In genomic region chr17:11506635-11507034, GRCh38 we compare ENCODE assay signal across 1 cellular context.
TF ChIP-seq lines count a peak whose summit lies in the region.

No MANE protein-coding gene starts in this region.

TF ChIP-seq in HepG2, 621 proteins besides CTCF, POLR2A, EP300 and RAD21 (continued from another document):
- TF ChIP-seq ZNF574 (CRISPR knock-in tag; IDR thresholded peaks at IDR 0.05) (no peak), WIZ (CRISPR knock-in tag; IDR thresholded peaks at IDR 0.05) (peak; percentile 45; the same call in 1 of the 2 replicates), ZNF576 (CRISPR knock-in tag; IDR thresholded peaks at IDR 0.05) (no peak), ZNF17 (CRISPR knock-in tag; IDR thresholded peaks at IDR 0.05) (no peak), GTF3A (CRISPR knock-in tag; conservative IDR thresholded peaks at IDR 0.05) (no peak), ATF6 (CRISPR knock-in tag; conservative IDR thresholded peaks at IDR 0.05) (no peak), ZNF460 (CRISPR knock-in tag; IDR thresholded peaks at IDR 0.05; ENCODE audit: borderline replicate concordance) (no peak), AKAP8 (CRISPR knock-in tag; IDR thresholded peaks at IDR 0.05) (no peak), TAF1 (CRISPR knock-in tag; IDR thresholded peaks at IDR 0.05) (no peak)
